Comparison of ENCODE assay signal across 2 cellular contexts in genomic region chr7:144050884-144051283, GRCh38. TPM values are rescaled to one million over a fixed set of nuclear protein-coding genes. Genes with fewer than 3 reads are reported as not detected.
"Had no signal": no experiment of that assay in that cellular context is flagged by ENCODE, and none has a peak within 500 bp of the region (broad histone marks: within the 10 kb centered on the region; RNA-seq: fewer than 3 reads in every experiment).

No MANE protein-coding gene starts in this region.

RNA-seq across cellular contexts. Expression of gene OR2A5, which starts 2.1 kb away (rescaled TPM):
- total RNA-seq: G401, GM12878 had no signal

RNA-seq across cellular contexts. Expression of gene OR2A25, which starts 18.7 kb away (rescaled TPM):
- total RNA-seq: G401, GM12878 had no signal
- polyA plus RNA-seq: GM12878 had no signal

RNA-seq across cellular contexts. Expression of gene OR2A12, which starts 35.2 kb away (rescaled TPM):
- total RNA-seq: G401, GM12878 had no signal
- polyA plus RNA-seq: GM12878 had no signal

RNA-seq across cellular contexts. Expression of gene OR6B1, which starts 50.8 kb away (rescaled TPM):
- total RNA-seq: G401, GM12878 had no signal
- polyA plus RNA-seq: GM12878 had no signal

RNA-seq across cellular contexts. Expression of gene OR2A2, which starts 58.5 kb away (rescaled TPM):
- total RNA-seq: G401, GM12878 had no signal
- polyA plus RNA-seq: GM12878 had no signal
